ENCODE assay signal across 28 cellular contexts in genomic region chr18:50114448-50114847, GRCh38.
"Had no signal": no experiment of that assay in that cellular context is flagged by ENCODE, and none has a peak within 500 bp of the region (broad histone marks: within the 10 kb centered on the region; RNA-seq: fewer than 3 reads in every experiment).

No MANE protein-coding gene starts in this region.

- DNase-seq: cortex of kidney; effector memory CD8-positive, alpha-beta T cell; erythroblast; esophagus squamous epithelium; foreskin melanocyte; glutamatergic neuron; heart right ventricle; hippocampal formation; left cardiac atrium; mesenchymal stem cell; mucosa of descending colon; naive B cell; stimulated activated CD4-positive, alpha-beta T cell treated with anti-CD3 and anti-CD28 coated beads, Interleukin-12 subunit alpha, Interleukin-12 subunit beta, amount 100 ng/mL, for 4 hours; stimulated activated CD4-positive, alpha-beta T cell treated with anti-CD3 and anti-CD28 coated beads, Interleukin-1b, Interleukin-23, amount 100 ng/mL, for 48 hours; stimulated activated CD4-positive, alpha-beta T cell treated with anti-CD3 and anti-CD28 coated beads, Interleukin-4, amount 100 ng/mL, for 1 hour; stimulated activated CD8-positive, alpha-beta memory T cell treated with anti-CD3 and anti-CD28 coated beads, Interleukin-4, amount 100 ng/mL, for 48 hours; stimulated activated naive CD4-positive, alpha-beta T cell; stimulated activated naive CD8-positive, alpha-beta T cell treated with anti-CD3 and anti-CD28 coated beads, Interleukin-15, amount 100 ng/mL, for 72 hours had no signal

- H3K27ac Mint-ChIP-seq: effector memory CD8-positive, alpha-beta T cell; mesothelial cell of epicardium; natural killer cell treated with Interleukin-12 subunit alpha and Interleukin-12 subunit beta and Interleukin-15 and Interleukin-18, amount 100 ng/mL, for 72 hours; progenitor cell of endocrine pancreas; stimulated activated naive CD8-positive, alpha-beta T cell treated with anti-CD3 and anti-CD28 coated beads, Interleukin-15, amount 100 ng/mL, for 72 hours; type B pancreatic cell had no signal

- H3K27me3 ChIP-seq: esophagus squamous epithelium, suprapubic skin had no signal

- H3K9me3 Mint-ChIP-seq: effector memory CD8-positive, alpha-beta T cell; mesothelial cell of epicardium; natural killer cell treated with Interleukin-12 subunit alpha and Interleukin-12 subunit beta and Interleukin-15 and Interleukin-18, amount 100 ng/mL, for 72 hours; neural crest cell; stimulated activated naive CD8-positive, alpha-beta T cell treated with anti-CD3 and anti-CD28 coated beads, Interleukin-15, amount 100 ng/mL, for 72 hours had no signal

- H3K4me1 ChIP-seq: esophagus squamous epithelium, suprapubic skin had no signal

- H3K4me1 Mint-ChIP-seq: naive B cell; stimulated activated naive CD8-positive, alpha-beta T cell treated with anti-CD3 and anti-CD28 coated beads, Interleukin-15, amount 100 ng/mL, for 72 hours had no signal

- H3K36me3 ChIP-seq: esophagus squamous epithelium, heart right ventricle, neutrophil, suprapubic skin had no signal

- H3K36me3 Mint-ChIP-seq: mesothelial cell of epicardium; naive B cell; natural killer cell treated with Interleukin-12 subunit alpha and Interleukin-12 subunit beta and Interleukin-15 and Interleukin-18, amount 100 ng/mL, for 72 hours had no signal

- H3K27ac ChIP-seq: esophagus squamous epithelium, heart right ventricle, neutrophil, parathyroid adenoma, suprapubic skin had no signal

- H3K4me3 ChIP-seq: esophagus squamous epithelium, heart right ventricle, mucosa of descending colon, smooth muscle cell, suprapubic skin had no signal

- H3K27me3 Mint-ChIP-seq: progenitor cell of endocrine pancreas, type B pancreatic cell had no signal

- ATAC-seq: effector memory CD8-positive, alpha-beta T cell; heart right ventricle; mucosa of descending colon; sciatic nerve; stimulated activated naive CD8-positive, alpha-beta T cell treated with anti-CD3 and anti-CD28 coated beads, Interleukin-15, amount 100 ng/mL, for 72 hours had no signal

- H3K4me3 Mint-ChIP-seq: effector memory CD8-positive, alpha-beta T cell; mesothelial cell of epicardium; naive B cell; natural killer cell treated with Interleukin-12 subunit alpha and Interleukin-12 subunit beta and Interleukin-15 and Interleukin-18, amount 100 ng/mL, for 72 hours; neural crest cell; stimulated activated naive CD8-positive, alpha-beta T cell treated with anti-CD3 and anti-CD28 coated beads, Interleukin-15, amount 100 ng/mL, for 72 hours had no signal

- H3K9me3 ChIP-seq: esophagus squamous epithelium, heart right ventricle, mucosa of descending colon, neutrophil, suprapubic skin had no signal
